In genomic region chr3:100150583-100150982, GRCh38 we compare ENCODE assay signal across 15 cellular contexts. TPM values are rescaled to one million over a fixed set of nuclear protein-coding genes. Genes with fewer than 3 reads are reported as not detected.
A peak's percentile ranks its signal among the peaks of the same experiment; 100 is the strongest.
DNase-seq lines count a peak whose midpoint lies in the region; ATAC-seq and TF ChIP-seq lines count a peak whose summit lies in the region.
"Had no signal": no experiment of that assay in that cellular context is flagged by ENCODE, and none has a peak within 500 bp of the region (broad histone marks: within the 10 kb centered on the region; RNA-seq: fewer than 3 reads in every experiment).

No MANE protein-coding gene starts in this region.

- H3K9me3 Mint-ChIP-seq in brain: peaks cover 7 to 10% (median 8%) of the 10 kb centered on the region in 5 experiments

- H3K4me1 ChIP-seq in left ventricle myocardium inferior: peaks cover 32% of the 10 kb centered on the region
- H3K4me1 ChIP-seq in stomach: peaks cover 5 to 22% (median 10%) of the 10 kb centered on the region in 4 donors
- H3K4me1 ChIP-seq: left lung, neural progenitor cell had no signal

- H3K27ac Mint-ChIP-seq in brain: peak overlapping the region in 3 of 5 experiments; percentile 34 to 85 (median 57)
- H3K27ac Mint-ChIP-seq: activated CD4-positive, alpha-beta memory T cell treated with anti-CD3 and anti-CD28 coated beads, Interleukin-2, amount 10 ng/mL, durations not matched to agents 7 days and 5 days; neural progenitor cell had no signal

- H3K36me3 ChIP-seq in left ventricle myocardium inferior (peaks cover 5% of the 10 kb centered on the region), stomach (no peaks in the 10 kb centered on the region)

- no peak overlapping the region for H3K4me3 Mint-ChIP-seq in brain
- H3K4me3 Mint-ChIP-seq: activated CD4-positive, alpha-beta memory T cell treated with anti-CD3 and anti-CD28 coated beads, Interleukin-2, amount 10 ng/mL, durations not matched to agents 7 days and 5 days; neural progenitor cell had no signal

- H3K27me3 ChIP-seq in left ventricle myocardium inferior (ENCODE audit: low read depth) (no peaks in the 10 kb centered on the region), stomach (no peaks in the 10 kb centered on the region)
- H3K27me3 ChIP-seq: left lung, neural progenitor cell had no signal

- H3K9me3 ChIP-seq in left ventricle myocardium inferior (replicated peaks): peaks cover 10% of the 10 kb centered on the region
- peaks cover 0 to 9% (median 2%) of the 10 kb centered on the region in 4 donors for H3K9me3 ChIP-seq in stomach

- no peak for ATAC-seq in HG03565 (IDR thresholded peaks at IDR 0.05; ENCODE audit: unreplicated experiment)
- ATAC-seq in GM19328 (IDR thresholded peaks at IDR 0.05; ENCODE audit: unreplicated experiment): no peak
- ATAC-seq in HG03039 (IDR thresholded peaks at IDR 0.05; ENCODE audit: unreplicated experiment): no peak
- ATAC-seq: left lung had no signal

- DNase-seq in GM03348 (ENCODE audit: low spot score) (peak; percentile 66), left ventricle myocardium inferior (no peak), stomach (no peak), GF-D8 (lab: John Stamatoyannopoulos, UW) (no peak)
- DNase-seq: activated CD4-positive, alpha-beta memory T cell treated with anti-CD3 and anti-CD28 coated beads, Interleukin-2, amount 10 ng/mL, durations not matched to agents 7 days and 5 days; hypothalamus; left lung; NCI-H2227 treated with DMSO at 0.1 percent for 48 hours; OCI-M1 had no signal

- no peak for TF ChIP-seq POLR2A in stomach (IDR thresholded peaks at IDR 0.05)

- peaks cover 40% of the 10 kb centered on the region for H3K36me3 Mint-ChIP-seq in brain

- H3K27ac ChIP-seq in left ventricle myocardium inferior (replicated peaks) (peak overlapping the region; percentile 70), stomach (peak overlapping the region in 4 of 5 donors; percentile 18 to 67 (median 60))
- H3K27ac ChIP-seq: C4-2B, neural progenitor cell had no signal

- TF ChIP-seq EP300 in stomach (IDR thresholded peaks at IDR 0.05): no peak

- intact Hi-C loops in left ventricle myocardium inferior (cut with micrococcal nuclease): no loop called here
- intact Hi-C loops in stomach (cut with DNase I; ENCODE audit: low total_unique reads): no loop called here

- peaks cover 21% of the 10 kb centered on the region for H3K4me1 Mint-ChIP-seq in brain
- H3K4me1 Mint-ChIP-seq: activated CD4-positive, alpha-beta memory T cell treated with anti-CD3 and anti-CD28 coated beads, Interleukin-2, amount 10 ng/mL, durations not matched to agents 7 days and 5 days; neural progenitor cell had no signal

- no peaks in the 10 kb centered on the region for H3K27me3 Mint-ChIP-seq in brain
- H3K27me3 Mint-ChIP-seq: activated CD4-positive, alpha-beta memory T cell treated with anti-CD3 and anti-CD28 coated beads, Interleukin-2, amount 10 ng/mL, durations not matched to agents 7 days and 5 days had no signal

- TF ChIP-seq CTCF in brain (conservative IDR thresholded peaks at IDR 0.05) (no peak), left ventricle myocardium inferior (IDR thresholded peaks at IDR 0.05; ENCODE audit: borderline replicate concordance) (no peak), stomach (IDR thresholded peaks at IDR 0.05) (no peak)

- H3K4me3 ChIP-seq in left ventricle myocardium inferior: no peak overlapping the region
- no peak overlapping the region for H3K4me3 ChIP-seq in stomach
- H3K4me3 ChIP-seq: left lung, neural progenitor cell had no signal

RNA-seq across cellular contexts. Expression of gene FILIP1L, which starts 36.3 kb away (rescaled TPM):
- polyA plus RNA-seq in brain (ENCODE audit: insufficient read depth, low read depth, low replicate concordance): 2.8 TPM
- 84.9 TPM for total RNA-seq in left ventricle myocardium inferior
- total RNA-seq in stomach: 10 to 100 TPM; 48.7 to 97.3 (median 59.8) TPM
- polyA plus RNA-seq in stomach: 10 to 100 TPM; 10.6 to 98.4 (median 24.6) TPM
